Comparison of ENCODE assay signal across 8 cellular contexts in genomic region chr17:1562178-1562643, GRCh38.
DNase-seq lines count a peak whose midpoint lies in the region; ATAC-seq and TF ChIP-seq lines count a peak whose summit lies in the region.

No MANE protein-coding gene starts in this region.

- peak overlapping the region; percentile 85 for H3K27ac ChIP-seq in C4-2B

- no peaks in the 10 kb centered on the region for H3K9me3 Mint-ChIP-seq in stimulated activated naive B cell treated with anti-CD40 and anti-IgM and Interleukin-4, amounts not matched to agents 10 μg/mL and 1 μg/mL and 100 μg/mL, for 72 hours

- H3K27me3 Mint-ChIP-seq in stimulated activated naive B cell treated with anti-CD40 and anti-IgM and Interleukin-4, amounts not matched to agents 10 μg/mL and 1 μg/mL and 100 μg/mL, for 72 hours = no peaks in the 10 kb centered on the region

- peak overlapping the region; percentile 87 to 95 for H3K4me3 Mint-ChIP-seq in stimulated activated naive B cell treated with anti-CD40 and anti-IgM and Interleukin-4, amounts not matched to agents 10 μg/mL and 1 μg/mL and 100 μg/mL, for 72 hours

- peaks cover 40 to 75% of the 10 kb centered on the region in 2 donors for H3K4me1 Mint-ChIP-seq in stimulated activated naive B cell treated with anti-CD40 and anti-IgM and Interleukin-4, amounts not matched to agents 10 μg/mL and 1 μg/mL and 100 μg/mL, for 72 hours

- peak; percentile 14 for DNase-seq in activated T-helper 9 cell treated with anti-CD3 and anti-CD28 coated beads, Interleukin-2, amount 50 U/mL, for 16 hours (ENCODE audit: low read depth)
- no peak for DNase-seq in stimulated activated naive B cell treated with anti-CD40 and anti-IgM and Interleukin-4, amounts not matched to agents 10 μg/mL and 1 μg/mL and 100 μg/mL, for 72 hours
- no peak for DNase-seq in AML-193 (lab: John Stamatoyannopoulos, UW)
- DNase-seq in kidney glomerular epithelial cell (lab: John Stamatoyannopoulos, UW) = no peak

- no peak for TF ChIP-seq CTCF in C4-2B (conservative IDR thresholded peaks at IDR 0.05)

- peaks cover 12 to 22% of the 10 kb centered on the region in 2 donors for H3K36me3 Mint-ChIP-seq in stimulated activated naive B cell treated with anti-CD40 and anti-IgM and Interleukin-4, amounts not matched to agents 10 μg/mL and 1 μg/mL and 100 μg/mL, for 72 hours

- peak; percentile 44 for ATAC-seq in GM19395 (IDR thresholded peaks at IDR 0.05; ENCODE audit: unreplicated experiment)
- peak; percentile 21 for ATAC-seq in HG03460 (IDR thresholded peaks at IDR 0.05; ENCODE audit: unreplicated experiment)
- ATAC-seq in stimulated activated naive B cell treated with anti-CD40 and anti-IgM and Interleukin-4, amounts not matched to agents 10 μg/mL and 1 μg/mL and 100 μg/mL, for 72 hours (replicated peaks) = peak; percentile 35 to 40

- peak overlapping the region; percentile 69 for H3K4me3 ChIP-seq in iPS-11a (ENCODE audit: low read depth, low read length)

- H3K27ac Mint-ChIP-seq in stimulated activated naive B cell treated with anti-CD40 and anti-IgM and Interleukin-4, amounts not matched to agents 10 μg/mL and 1 μg/mL and 100 μg/mL, for 72 hours = no peak overlapping the region
